8 cellular contexts compared by ENCODE assay signal in the genomic region with DNA sequence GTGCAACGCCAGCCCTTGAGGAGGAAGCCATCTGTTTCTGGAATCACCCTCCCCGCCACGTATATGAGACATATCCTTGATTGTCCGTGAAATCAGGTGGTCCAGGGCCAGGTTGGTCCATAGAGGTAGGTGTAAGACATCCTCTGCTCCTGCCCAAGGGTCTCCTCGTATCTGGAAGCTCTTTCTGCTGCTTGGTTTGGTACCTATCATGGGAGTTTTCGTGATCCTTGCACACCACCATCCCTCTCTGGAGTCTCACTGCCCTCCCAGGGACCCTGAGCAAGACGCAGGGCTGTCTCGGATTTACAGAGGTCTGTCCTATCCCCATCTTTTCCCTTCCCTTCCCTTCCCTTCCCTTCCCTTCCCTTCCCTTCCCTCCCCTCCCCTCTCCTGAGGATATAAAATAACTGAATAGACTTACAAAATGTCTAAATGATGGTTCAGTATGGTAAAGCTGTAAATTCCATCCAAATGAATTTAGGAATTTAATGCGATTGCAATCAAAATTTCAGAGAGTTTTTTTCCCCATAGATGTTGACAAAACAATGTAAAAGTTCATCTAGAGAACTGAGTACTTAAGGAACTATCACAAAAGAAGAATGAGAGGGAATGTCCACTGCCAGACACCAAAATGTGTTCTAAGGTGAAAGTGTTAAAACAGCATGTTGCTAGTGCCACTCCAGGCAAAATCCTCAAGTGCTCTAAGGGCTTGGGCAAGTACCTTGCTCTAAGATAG. TPM values are rescaled to one million over a fixed set of nuclear protein-coding genes. Genes with fewer than 3 reads are reported as not detected.
DNase-seq lines count a peak whose midpoint lies in the region; ATAC-seq and TF ChIP-seq lines count a peak whose summit lies in the region.

No MANE protein-coding gene starts in this region.

- DNase-seq in EL (peak; percentile 37), MG63 (no peak), epithelial cell of esophagus (ENCODE audit: low read depth) (no peak), progenitor cell of endocrine pancreas (ENCODE audit: low spot score, unreplicated experiment) (no peak), mucosa of descending colon (no peak), SW 1271 (lab: John Stamatoyannopoulos, UW) (no peak), occipital lobe (lab: John Stamatoyannopoulos, UW) (no peak)
- no peak for DNase-seq in activated CD4-positive, CD25-positive, alpha-beta regulatory T cell (lab: John Stamatoyannopoulos, UW)

- no peaks in the 10 kb centered on the region for H3K9me3 Mint-ChIP-seq in progenitor cell of endocrine pancreas (ENCODE audit: low read depth)

- H3K27ac Mint-ChIP-seq in progenitor cell of endocrine pancreas: no peak overlapping the region

- H3K4me3 ChIP-seq in MG63 (peak overlapping the region; percentile 55), epithelial cell of esophagus (ENCODE audit: low read length) (peak overlapping the region; percentile 49), mucosa of descending colon (no peak overlapping the region)

- no peaks in the 10 kb centered on the region for H3K36me3 Mint-ChIP-seq in progenitor cell of endocrine pancreas (ENCODE audit: insufficient read depth)

- peaks cover 29% of the 10 kb centered on the region for H3K27me3 Mint-ChIP-seq in progenitor cell of endocrine pancreas

- H3K9me3 ChIP-seq in MG63 (no peaks in the 10 kb centered on the region), mucosa of descending colon (no peaks in the 10 kb centered on the region)

- ATAC-seq in mucosa of descending colon: no peak

- H3K27me3 ChIP-seq in MG63: peaks cover 10% of the 10 kb centered on the region

- intact Hi-C loops in mucosa of descending colon (cut with DNase I, micrococcal nuclease): loop anchor here in 1 of 2 donors (5.0 to 10.0 kb wide), 2 partner anchors 174 to 332 kb away; no protein-coding TSS in a partner anchor

- TF ChIP-seq CTCF in epithelial cell of esophagus (IDR thresholded peaks at IDR 0.05; ENCODE audit: insufficient read depth, low read depth, low read length, missing control alignments) (no peak), progenitor cell of endocrine pancreas (IDR thresholded peaks at IDR 0.05; ENCODE audit: unreplicated experiment) (no peak), mucosa of descending colon (IDR thresholded peaks at IDR 0.05) (no peak)

- no peaks in the 10 kb centered on the region for H3K4me1 Mint-ChIP-seq in progenitor cell of endocrine pancreas (ENCODE audit: low read depth)

- H3K36me3 ChIP-seq in MG63 (no peaks in the 10 kb centered on the region), mucosa of descending colon (ENCODE audit: low read depth) (no peaks in the 10 kb centered on the region)

- peak overlapping the region; percentile 77 for H3K4me3 Mint-ChIP-seq in progenitor cell of endocrine pancreas (ENCODE audit: low read depth)

- H3K4me1 ChIP-seq in mucosa of descending colon (ENCODE audit: low read depth): peaks cover 3% of the 10 kb centered on the region

RNA-seq across cellular contexts. Expression of gene CCDC42, which starts 2.0 kb away (rescaled TPM):
- not detected in 2 replicates for total RNA-seq in MG63 (2014; rRNA removed; shearing (Covaris generic); ENCODE audit: low replicate concordance)
- total RNA-seq in progenitor cell of endocrine pancreas (not detected in 2 replicates), mucosa of descending colon (not detected), occipital lobe (not detected)

RNA-seq across cellular contexts. Expression of gene SPDYE4, which starts 11.7 kb away (rescaled TPM):
- total RNA-seq in MG63 (2014; rRNA removed; shearing (Covaris generic); ENCODE audit: low replicate concordance): not detected in 2 replicates
- not detected in 2 replicates for total RNA-seq in progenitor cell of endocrine pancreas
- not detected for total RNA-seq in mucosa of descending colon
- not detected for total RNA-seq in occipital lobe

RNA-seq across cellular contexts. Expression of gene MFSD6L, which starts 52.5 kb away (rescaled TPM):
- total RNA-seq in MG63 (2014; rRNA removed; shearing (Covaris generic); ENCODE audit: low replicate concordance): not detected in 2 replicates
- total RNA-seq in progenitor cell of endocrine pancreas (10.7 and 11.2 TPM in 2 replicates), mucosa of descending colon (1 to 10 TPM; 2.0 to 6.1 (median 5.6) TPM), occipital lobe (0.16 TPM)
